8 cellular contexts compared by ENCODE assay signal in the genomic region with DNA sequence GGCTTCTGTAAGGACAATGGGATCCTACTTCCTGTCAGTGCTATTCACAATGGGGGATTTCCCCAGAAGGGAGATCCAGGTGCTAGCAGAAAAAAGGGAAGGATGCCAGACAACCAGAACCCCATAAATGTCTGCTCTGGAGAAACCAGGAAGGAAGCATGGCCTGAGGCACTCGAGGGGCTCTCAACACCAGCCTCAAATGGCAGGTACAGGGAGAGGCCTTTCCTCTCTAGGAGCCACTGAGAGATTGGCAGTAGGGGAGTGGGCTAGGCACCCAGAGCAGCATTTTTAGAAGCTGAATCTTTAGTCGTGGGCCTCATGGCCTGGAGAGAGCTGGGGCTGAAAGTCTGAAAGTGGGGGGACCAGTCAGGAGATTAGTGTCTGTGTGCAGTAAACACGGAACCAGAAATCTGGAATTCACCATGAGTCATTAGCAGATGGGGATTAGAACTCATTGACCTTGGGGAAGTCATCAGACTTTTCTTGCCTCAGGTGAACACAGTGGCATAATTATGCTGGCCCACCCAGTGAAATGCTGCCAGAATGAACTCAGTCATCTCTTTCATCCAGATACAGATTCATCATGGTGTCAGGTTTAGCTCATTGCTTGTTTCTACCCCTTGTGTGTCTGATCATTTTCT. TPM values are rescaled to one million over a fixed set of nuclear protein-coding genes. Genes with fewer than 3 reads are reported as not detected.
A peak's percentile ranks its signal among the peaks of the same experiment; 100 is the strongest.
DNase-seq lines count a peak whose midpoint lies in the region; ATAC-seq and TF ChIP-seq lines count a peak whose summit lies in the region.

No MANE protein-coding gene starts in this region.

- peaks cover 96% of the 10 kb centered on the region for H3K79me2 ChIP-seq in PC-9 (ENCODE audit: low read depth)

- intact Hi-C loops in PC-9 (cut with micrococcal nuclease; ENCODE audit: unreplicated experiment) (loop anchor here (1.0 to 10.0 kb wide), 4 partner anchors 16 to 59 kb away; no protein-coding TSS in a partner anchor), Right ventricle myocardium inferior (cut with DNase I) (no loop called here), heart left ventricle (cut with DNase I) (no loop called here)

- H3K4me2 ChIP-seq in PC-9: peak overlapping the region; percentile 67

- no peaks in the 10 kb centered on the region for H3K27me3 ChIP-seq in PC-9 (ENCODE audit: insufficient read depth, low read depth)
- H3K27me3 ChIP-seq in heart left ventricle: no peaks in the 10 kb centered on the region

- H2AFZ ChIP-seq in PC-9: no peak overlapping the region

- H3K9me3 ChIP-seq in PC-9 (ENCODE audit: insufficient read depth, low read depth): no peaks in the 10 kb centered on the region
- H3K9me3 ChIP-seq in heart left ventricle: no peaks in the 10 kb centered on the region

- H3K4me3 ChIP-seq in PC-9 (no peak overlapping the region), heart left ventricle (no peak overlapping the region)

- peaks cover 46% of the 10 kb centered on the region for H3F3A ChIP-seq in PC-9 (ENCODE audit: insufficient read depth, low read depth)

- TF ChIP-seq POLR2A in heart left ventricle (IDR thresholded peaks at IDR 0.05): no peak
- TF ChIP-seq POLR2A in erythroblast (IDR thresholded peaks at IDR 0.05; ENCODE audit: low read length): no peak

- BruUV-seq in PC-9 (replicated peaks; lab: Mats Ljungman, UMichigan): no TSS peak

- H3K36me3 ChIP-seq in PC-9 (ENCODE audit: low read depth) (peaks cover 9% of the 10 kb centered on the region; the same call in 1 of the 2 replicates), heart left ventricle (no peaks in the 10 kb centered on the region)

- no peaks in the 10 kb centered on the region; the same call in 1 of the 2 replicates for H3K9me2 ChIP-seq in PC-9 (ENCODE audit: insufficient read depth)

- TF ChIP-seq CTCF in PC-9 (conservative IDR thresholded peaks at IDR 0.05) (no peak), heart left ventricle (IDR thresholded peaks at IDR 0.05) (no peak)

- H3K4me1 ChIP-seq in PC-9 (replicated peaks; ENCODE audit: insufficient read depth) (peaks cover 65% of the 10 kb centered on the region), heart left ventricle (peaks cover 0 to 15% (median 0%) of the 10 kb centered on the region in 12 donors)

- CTCF ChIA-PET in PC-9 (lab: Charles Lee): no interaction called here

- no peaks in the 10 kb centered on the region for H4K20me1 ChIP-seq in PC-9 (ENCODE audit: insufficient read depth)

- WGBS in heart left ventricle, 4 donors: 60 to 69% (median 64%) methylated on average over 3 of the region's 3 CpGs

- POLR2A ChIA-PET in PC-9 (lab: Charles Lee; ENCODE audit: unreplicated experiment): interaction anchor here (0.6 to 0.9 kb wide), 4 partner anchors 12 to 1258 kb away, joined by 3 to 8 read pairs (median 4); no protein-coding TSS in a partner anchor

- DNase-seq in COLO668 (lab: John Stamatoyannopoulos, UW; ENCODE audit: unreplicated experiment) (peak; percentile 19), HCEC 1CT (peak; percentile 88), PC-9 (peak; percentile 61 to 96), glomerular visceral epithelial cell (ENCODE audit: extremely low spot score) (peak; percentile 49), Right ventricle myocardium inferior (ENCODE audit: missing footprints) (no peak), heart left ventricle (no peak), erythroblast (lab: John Stamatoyannopoulos, UW) (no peak)
- no peak for DNase-seq in stimulated activated CD4-positive, alpha-beta T cell treated with anti-CD3 and anti-CD28 coated beads, Interleukin-1b, Interleukin-23, amount 100 ng/mL, for 48 hours

- no peak for ATAC-seq in Right ventricle myocardium inferior
- ATAC-seq in heart left ventricle: no peak

- H3K27ac ChIP-seq in PC-9 (peak overlapping the region; percentile 96), heart left ventricle (peak overlapping the region in 2 of 12 donors; percentile 42 to 69)

RNA-seq across cellular contexts. Expression of a gene that starts 28.3 kb away (rescaled TPM):
- 62.5 and 77.5 TPM in 2 replicates for total RNA-seq in PC-9 (2021)
- total RNA-seq in Right ventricle myocardium inferior: 1.9 TPM
- 1 to 10 TPM in 7 of 9 donors, under 1 TPM in 2; 0.86 to 7.7 (median 2.2) TPM for total RNA-seq in heart left ventricle
- polyA plus RNA-seq in heart left ventricle: 1 to 10 TPM in 1 of 2 donors, under 1 TPM in 1; 0.51 to 1.5 TPM

Comparison
In these comparisons a context has a peak if more than half of its experiments do, and no peak if none do; other contexts are left out.
1. DNase-seq: peak in COLO668 (single experiment), HCEC 1CT (single experiment), PC-9 (2 of 2) and glomerular visceral epithelial cell (single experiment); none in Right ventricle myocardium inferior (single experiment), heart left ventricle (0 of 5), stimulated activated CD4-positive, alpha-beta T cell treated with anti-CD3 and anti-CD28 coated beads, Interleukin-1b, Interleukin-23, amount 100 ng/mL, for 48 hours (single experiment) and erythroblast (0 of 2).